In genomic region chr7:42197391-42197790, GRCh38 we compare ENCODE assay signal across 22 cellular contexts. TPM values are rescaled to one million over a fixed set of nuclear protein-coding genes. Genes with fewer than 3 reads are reported as not detected.
A peak's percentile ranks its signal among the peaks of the same experiment; 100 is the strongest.
DNase-seq lines count a peak whose midpoint lies in the region; TF ChIP-seq lines count a peak whose summit lies in the region.
"Had no signal": no experiment of that assay in that cellular context is flagged by ENCODE, and none has a peak within 500 bp of the region (broad histone marks: within the 10 kb centered on the region; RNA-seq: fewer than 3 reads in every experiment).

No MANE protein-coding gene starts in this region.

- no peaks in the 10 kb centered on the region for H3K36me3 ChIP-seq in smooth muscle cell (ENCODE audit: low read depth)
- H3K36me3 ChIP-seq: adrenal gland, sigmoid colon, SJSA1, vagina had no signal

- no peak overlapping the region for H2AFZ ChIP-seq in smooth muscle cell (ENCODE audit: low read depth)

- DNase-seq in HS-5 (ENCODE audit: low read depth) (peak; percentile 9), astrocyte of the hippocampus (ENCODE audit: low read depth, low spot score) (peak; percentile 85), foreskin melanocyte (peak; percentile 38), smooth muscle cell (lab: John Stamatoyannopoulos, UW; ENCODE audit: unreplicated experiment) (no peak), GM03348 (ENCODE audit: low spot score) (no peak), cardiac septum (ENCODE audit: low spot score) (no peak)
- no peak for DNase-seq in stimulated activated CD8-positive, alpha-beta memory T cell treated with anti-CD3 and anti-CD28 coated beads, Interleukin-4, amount 100 ng/mL, for 48 hours
- DNase-seq: activated CD4-positive, alpha-beta T cell treated with anti-CD3 and anti-CD28 coated beads for 4 hours; activated effector memory CD4-positive, alpha-beta T cell treated with anti-CD3 and anti-CD28 coated beads, Interleukin-2, amount 50 U/mL, for 16 hours; adrenal gland; Calu3; effector memory CD4-positive, alpha-beta T cell; GDM1; NCI-H1105; NCI-H69; OCI-M1; sigmoid colon; stimulated activated CD4-positive, alpha-beta T cell treated with anti-CD3 and anti-CD28 coated beads, Interleukin-4, amount 100 ng/mL, for 1 hour had no signal

- peak overlapping the region; percentile 69 for H3K4me2 ChIP-seq in smooth muscle cell
- H3K4me2 ChIP-seq: KMS-11 had no signal

- intact Hi-C loops in cardiac septum (cut with DNase I) = no loop called here

- peaks cover 63% of the 10 kb centered on the region for H3K79me2 ChIP-seq in smooth muscle cell (ENCODE audit: low read depth)

- 57% methylated on average over 9 of the region's 9 CpGs for WGBS in smooth muscle cell (ENCODE audit: low lambda C conversion rate)

- H3K4me1 ChIP-seq in smooth muscle cell (ENCODE audit: low read depth) = peaks cover 48% of the 10 kb centered on the region

- H3K9ac ChIP-seq in smooth muscle cell (ENCODE audit: low read depth) = peak overlapping the region; percentile 58
- H3K9ac ChIP-seq: KMS-11 had no signal

- H3K4me3 ChIP-seq in smooth muscle cell = no peak overlapping the region
- H3K4me3 ChIP-seq: adrenal gland, GM12878, sigmoid colon, SJSA1, vagina had no signal

- peaks cover 27% of the 10 kb centered on the region for H3F3A ChIP-seq in smooth muscle cell (ENCODE audit: low read depth)

- peak overlapping the region; percentile 91 for H3K27ac ChIP-seq in smooth muscle cell (ENCODE audit: low read depth)
- H3K27ac ChIP-seq: adrenal gland, KMS-11, SJSA1, vagina had no signal

- no peak for TF ChIP-seq CTCF in smooth muscle cell (IDR thresholded peaks at IDR 0.05; ENCODE audit: borderline replicate concordance, insufficient read depth, poor library complexity, severe bottlenecking)

- H3K27me3 ChIP-seq in smooth muscle cell (ENCODE audit: low read depth) = no peaks in the 10 kb centered on the region
- H3K27me3 ChIP-seq: adrenal gland, sigmoid colon, SJSA1, vagina had no signal

- peaks cover 98% of the 10 kb centered on the region for H4K20me1 ChIP-seq in smooth muscle cell (ENCODE audit: low read depth)

- no peaks in the 10 kb centered on the region for H3K9me3 ChIP-seq in smooth muscle cell (replicated peaks; ENCODE audit: low read depth)
- H3K9me3 ChIP-seq: adrenal gland, sigmoid colon, SJSA1, vagina had no signal

RNA-seq across cellular contexts. Expression of gene GLI3, which starts 39.6 kb away (rescaled TPM):
- total RNA-seq in smooth muscle cell (31.1 and 31.2 TPM in 2 replicates), cardiac septum (10.5 TPM)
- polyA plus RNA-seq in smooth muscle cell = 68.2 and 70.4 TPM in 2 replicates
- total RNA-seq: Calu3, GM12878 had no signal

Comparison
In these comparisons a context has a peak if more than half of its experiments do, and no peak if none do; other contexts are left out.
1. DNase-seq: peak in HS-5 (single experiment), astrocyte of the hippocampus (single experiment) and foreskin melanocyte (single experiment); none in smooth muscle cell (single experiment), stimulated activated CD8-positive, alpha-beta memory T cell treated with anti-CD3 and anti-CD28 coated beads, Interleukin-4, amount 100 ng/mL, for 48 hours (single experiment), GM03348 (single experiment) and cardiac septum (single experiment).